Comparison of ENCODE assay signal across 19 cellular contexts in genomic region chr22:26109686-26110315, GRCh38. TPM values are rescaled to one million over a fixed set of nuclear protein-coding genes. Genes with fewer than 3 reads are reported as not detected.
DNase-seq lines count a peak whose midpoint lies in the region; ATAC-seq, FAIRE-seq and TF ChIP-seq lines count a peak whose summit lies in the region.
"Had no signal": no experiment of that assay in that cellular context is flagged by ENCODE, and none has a peak within 500 bp of the region (broad histone marks: within the 10 kb centered on the region; RNA-seq: fewer than 3 reads in every experiment).

No MANE protein-coding gene starts in this region.

- no peaks in the 10 kb centered on the region for H3K36me3 ChIP-seq in right atrium auricular region
- H3K36me3 ChIP-seq in bronchial epithelial cell (ENCODE audit: control insufficient read depth, insufficient read depth, low read length) = no peaks in the 10 kb centered on the region
- H3K36me3 ChIP-seq in CD8-positive, alpha-beta memory T cell (ENCODE audit: insufficient read depth, low read length) = no peaks in the 10 kb centered on the region

- no peak overlapping the region for H3K27ac ChIP-seq in right atrium auricular region
- H3K27ac ChIP-seq in CD8-positive, alpha-beta memory T cell (ENCODE audit: low read depth, low read length) = no peak overlapping the region
- H3K27ac ChIP-seq: C4-2B had no signal

- H3K27ac Mint-ChIP-seq in CD8-positive, alpha-beta memory T cell = no peak overlapping the region
- H3K27ac Mint-ChIP-seq: CD4-positive, alpha-beta T cell; H9 had no signal

- H3K4me3 ChIP-seq in right atrium auricular region (no peak overlapping the region), bronchial epithelial cell (ENCODE audit: low read depth, low read length) (no peak overlapping the region)
- H3K4me3 ChIP-seq in CD8-positive, alpha-beta memory T cell (ENCODE audit: low read length) = no peak overlapping the region

- no peak overlapping the region for H3K4me3 Mint-ChIP-seq in CD8-positive, alpha-beta memory T cell
- H3K4me3 Mint-ChIP-seq: CD4-positive, alpha-beta T cell; H9 had no signal

- H3K36me3 Mint-ChIP-seq in CD8-positive, alpha-beta memory T cell = no peaks in the 10 kb centered on the region

- POLR2A ChIA-PET in CD8-positive, alpha-beta memory T cell (lab: Charles Lee) = no interaction called here

- H3K4me1 ChIP-seq in right atrium auricular region = no peaks in the 10 kb centered on the region
- H3K4me1 ChIP-seq in CD8-positive, alpha-beta memory T cell (ENCODE audit: insufficient read depth, low read length) = no peaks in the 10 kb centered on the region

- DNase-seq in right atrium auricular region (ENCODE audit: low spot score) (peak; percentile 4), Right ventricle myocardium inferior (ENCODE audit: missing footprints) (no peak), bronchial epithelial cell (ENCODE audit: low read depth) (no peak), left kidney (ENCODE audit: low read depth, low spot score) (peak; percentile 10), cortex of kidney (lab: John Stamatoyannopoulos, UW) (no peak)
- DNase-seq in CD8-positive, alpha-beta memory T cell = no peak
- DNase-seq: ACHN; CD4-positive, alpha-beta T cell; DMS153; DMS79; GDM1; H9; IMR-90 had no signal

- no peak for TF ChIP-seq CTCF in right atrium auricular region (IDR thresholded peaks at IDR 0.05)
- TF ChIP-seq CTCF in bronchial epithelial cell (IDR thresholded peaks at IDR 0.05; ENCODE audit: insufficient read depth, low read length, severe bottlenecking) = no peak

- peak; percentile 40 for FAIRE-seq in bronchial epithelial cell (lab: Jason Lieb, UNC)
- FAIRE-seq: A204.1, GM12892, HTR-8/SVneo had no signal

- intact Hi-C loops in Right ventricle myocardium inferior (cut with DNase I) = no loop called here

- H3K9me3 ChIP-seq in right atrium auricular region = no peaks in the 10 kb centered on the region
- no peaks in the 10 kb centered on the region for H3K9me3 ChIP-seq in CD8-positive, alpha-beta memory T cell (ENCODE audit: low read length)

- no peaks in the 10 kb centered on the region for H3K27me3 ChIP-seq in right atrium auricular region
- H3K27me3 ChIP-seq in bronchial epithelial cell (ENCODE audit: control insufficient read depth, insufficient read depth, low read length) = no peaks in the 10 kb centered on the region
- H3K27me3 ChIP-seq in CD8-positive, alpha-beta memory T cell (ENCODE audit: insufficient read depth, low read length, poor library complexity, severe bottlenecking) = peaks cover 4% of the 10 kb centered on the region

- peaks cover 11 to 39% of the 10 kb centered on the region in 2 donors for H3K27me3 Mint-ChIP-seq in CD8-positive, alpha-beta memory T cell

- ATAC-seq in Right ventricle myocardium inferior = no peak
- ATAC-seq in GM18909 (IDR thresholded peaks at IDR 0.05; ENCODE audit: poor library complexity, unreplicated experiment) = no peak

- peaks cover 0 to 6% (median 0%) of the 10 kb centered on the region in 5 donors for H3K9me3 Mint-ChIP-seq in CD8-positive, alpha-beta memory T cell
- H3K9me3 Mint-ChIP-seq: CD4-positive, alpha-beta T cell had no signal

- CTCF ChIA-PET in CD8-positive, alpha-beta memory T cell (lab: Charles Lee) = no interaction called here

- no peaks in the 10 kb centered on the region for H3K4me1 Mint-ChIP-seq in CD8-positive, alpha-beta memory T cell

RNA-seq across cellular contexts. Expression of gene SEZ6L, which starts 59.5 kb away (rescaled TPM):
- total RNA-seq in right atrium auricular region = under 1 TPM; 0.07 to 0.12 TPM
- total RNA-seq in Right ventricle myocardium inferior = 0.08 TPM
- total RNA-seq in bronchial epithelial cell = not detected in 2 replicates
- total RNA-seq in CD8-positive, alpha-beta memory T cell = not detected
- polyA plus RNA-seq in CD8-positive, alpha-beta memory T cell = not detected
- total RNA-seq: Daoy, IMR-90 had no signal
- polyA plus RNA-seq: IMR-90 had no signal

Comparison
In these comparisons a context has a peak if more than half of its experiments do, and no peak if none do; other contexts are left out.
1. DNase-seq: peak in right atrium auricular region (single experiment) and left kidney (single experiment); none in Right ventricle myocardium inferior (single experiment), bronchial epithelial cell (single experiment), cortex of kidney (single experiment) and CD8-positive, alpha-beta memory T cell (0 of 5).